Comparison of ENCODE assay signal across 8 cellular contexts in genomic region chr6:144064402-144064830, GRCh38. TPM values are rescaled to one million over a fixed set of nuclear protein-coding genes. Genes with fewer than 3 reads are reported as not detected.
DNase-seq lines count a peak whose midpoint lies in the region; ATAC-seq, FAIRE-seq and TF ChIP-seq lines count a peak whose summit lies in the region.

No MANE protein-coding gene starts in this region.

- H3K9me3 ChIP-seq in HAP-1 (no peaks in the 10 kb centered on the region), pancreas (no peaks in the 10 kb centered on the region), upper lobe of left lung (no peaks in the 10 kb centered on the region)

- TF ChIP-seq CTCF in NB4 (IDR thresholded peaks at IDR 0.05; ENCODE audit: low read depth, low read length) (no peak), foreskin fibroblast (IDR thresholded peaks at IDR 0.05; ENCODE audit: low read depth, low read length) (no peak), pancreas (IDR thresholded peaks at IDR 0.05) (no peak), upper lobe of left lung (IDR thresholded peaks at IDR 0.05) (no peak)

- WGBS in pancreas, 2 donors: 0 to 1% methylated on average over 26 to 44 of the region's 44 CpGs
- WGBS in upper lobe of left lung, 2 donors: 1 to 3% methylated on average over 14 to 18 of the region's 44 CpGs

- H3K27ac ChIP-seq in pancreas: peak overlapping the region; percentile 75 to 96 (median 88)
- peak overlapping the region; percentile 83 to 94 (median 86) for H3K27ac ChIP-seq in upper lobe of left lung

- no peaks in the 10 kb centered on the region for H3K27me3 Mint-ChIP-seq in activated T-cell treated with anti-CD3 and anti-CD28 coated beads, Interleukin-2, amount 50 U/mL, for 4 hours (ENCODE audit: low read depth)

- DNase-seq in EL: peak; percentile 9
- DNase-seq in HAP-1 (ENCODE audit: low spot score in 2 of 2): peak in 1 of 2 experiments; percentile 32
- DNase-seq in NB4 (ENCODE audit: low read depth): peak; percentile 84
- peak; percentile 66 for DNase-seq in activated T-cell treated with anti-CD3 and anti-CD28 coated beads, Interleukin-2, amount 50 U/mL, for 4 hours
- peak in 1 of 2 donors; percentile 13 for DNase-seq in foreskin fibroblast
- DNase-seq in pancreas: peak in 5 of 6 donors; percentile 30 to 76 (median 58)
- DNase-seq in upper lobe of left lung: peak; percentile 42 to 90
- DNase-seq in NCI-H2029 treated with DMSO at 0.1 percent for 48 hours (lab: John Stamatoyannopoulos, UW): no peak

- H3K4me1 ChIP-seq in HAP-1: peaks cover 20% of the 10 kb centered on the region
- H3K4me1 ChIP-seq in pancreas: peaks cover 0 to 4% (median 0%) of the 10 kb centered on the region in 3 donors
- H3K4me1 ChIP-seq in upper lobe of left lung: peaks cover 5 to 20% (median 12%) of the 10 kb centered on the region in 4 donors

- intact Hi-C loops in pancreas (cut with DNase I): no loop called here

- H3K36me3 ChIP-seq in HAP-1 (replicated peaks): no peaks in the 10 kb centered on the region
- H3K36me3 ChIP-seq in pancreas: no peaks in the 10 kb centered on the region
- H3K36me3 ChIP-seq in upper lobe of left lung: no peaks in the 10 kb centered on the region

- no peaks in the 10 kb centered on the region for H3K9me3 Mint-ChIP-seq in activated T-cell treated with anti-CD3 and anti-CD28 coated beads, Interleukin-2, amount 50 U/mL, for 4 hours

- peaks cover 34% of the 10 kb centered on the region for H3K4me1 Mint-ChIP-seq in activated T-cell treated with anti-CD3 and anti-CD28 coated beads, Interleukin-2, amount 50 U/mL, for 4 hours (ENCODE audit: low read depth)

- TF ChIP-seq POLR2A in NB4 (IDR thresholded peaks at IDR 0.05; ENCODE audit: extremely low read depth, insufficient read length) (peak; percentile 7), upper lobe of left lung (IDR thresholded peaks at IDR 0.05) (no peak)

- H3K4me3 ChIP-seq in HAP-1 (peak overlapping the region; percentile 48), NB4 (ENCODE audit: low read depth, low read length) (peak overlapping the region; percentile 66), foreskin fibroblast (ENCODE audit: low read depth in 1 of 2, low read length in 2 of 2) (peak overlapping the region; percentile 52 to 57), pancreas (peak overlapping the region; percentile 40 to 91 (median 74)), upper lobe of left lung (peak overlapping the region; percentile 70 to 91 (median 75))

- H3K36me3 Mint-ChIP-seq in activated T-cell treated with anti-CD3 and anti-CD28 coated beads, Interleukin-2, amount 50 U/mL, for 4 hours (ENCODE audit: insufficient read depth): no peaks in the 10 kb centered on the region

- ATAC-seq in activated T-cell treated with anti-CD3 and anti-CD28 coated beads, Interleukin-2, amount 50 U/mL, for 4 hours: peak; percentile 51 to 63
- ATAC-seq in pancreas: peak; percentile 31 to 49 (median 40)
- peak; percentile 27 to 79 for ATAC-seq in upper lobe of left lung (ENCODE audit: low FRiP score in 2 of 2)

- H3K27me3 ChIP-seq in HAP-1 (ENCODE audit: low read depth) (no peaks in the 10 kb centered on the region), pancreas (no peaks in the 10 kb centered on the region), upper lobe of left lung (no peaks in the 10 kb centered on the region)

- in situ Hi-C loops in HAP-1 (cut with MboI; ENCODE audit: low sequenced_read_pairs): no loop called here

- FAIRE-seq in pancreas (lab: Jason Lieb, UNC): no peak

- no peak for TF ChIP-seq EP300 in upper lobe of left lung (IDR thresholded peaks at IDR 0.05)

- peak overlapping the region; percentile 83 for H3K4me3 Mint-ChIP-seq in activated T-cell treated with anti-CD3 and anti-CD28 coated beads, Interleukin-2, amount 50 U/mL, for 4 hours

RNA-seq across cellular contexts. Expression of gene SF3B5, which starts 31.0 kb away (rescaled TPM):
- 100 to 1,000 TPM; 276 to 301 (median 280) TPM for total RNA-seq in activated T-cell treated with anti-CD3 and anti-CD28 coated beads, Interleukin-2, amount 50 U/mL, for 4 hours
- total RNA-seq in pancreas (10 to 100 TPM; 45.2 to 97.2 (median 68.7) TPM), upper lobe of left lung (100 to 1,000 TPM in 3 of 6 donors, 10 to 100 TPM in 3; 47.1 to 157 (median 96.9) TPM)
- polyA plus RNA-seq in pancreas: 100 to 1,000 TPM in 1 of 2 donors, 10 to 100 TPM in 1; 89.3 to 138 TPM

RNA-seq across cellular contexts. Expression of gene PLAGL1, which starts 56.4 kb away (rescaled TPM):
- 1 to 10 TPM; 6.5 to 8.9 (median 7.8) TPM for total RNA-seq in activated T-cell treated with anti-CD3 and anti-CD28 coated beads, Interleukin-2, amount 50 U/mL, for 4 hours
- total RNA-seq in pancreas (10 to 100 TPM; 12.5 to 22.9 (median 14.6) TPM), upper lobe of left lung (10 to 100 TPM; 22.5 to 47.5 (median 35.4) TPM)
- 10 to 100 TPM; 17.3 to 31.6 TPM for polyA plus RNA-seq in pancreas
